In the genomic region with DNA sequence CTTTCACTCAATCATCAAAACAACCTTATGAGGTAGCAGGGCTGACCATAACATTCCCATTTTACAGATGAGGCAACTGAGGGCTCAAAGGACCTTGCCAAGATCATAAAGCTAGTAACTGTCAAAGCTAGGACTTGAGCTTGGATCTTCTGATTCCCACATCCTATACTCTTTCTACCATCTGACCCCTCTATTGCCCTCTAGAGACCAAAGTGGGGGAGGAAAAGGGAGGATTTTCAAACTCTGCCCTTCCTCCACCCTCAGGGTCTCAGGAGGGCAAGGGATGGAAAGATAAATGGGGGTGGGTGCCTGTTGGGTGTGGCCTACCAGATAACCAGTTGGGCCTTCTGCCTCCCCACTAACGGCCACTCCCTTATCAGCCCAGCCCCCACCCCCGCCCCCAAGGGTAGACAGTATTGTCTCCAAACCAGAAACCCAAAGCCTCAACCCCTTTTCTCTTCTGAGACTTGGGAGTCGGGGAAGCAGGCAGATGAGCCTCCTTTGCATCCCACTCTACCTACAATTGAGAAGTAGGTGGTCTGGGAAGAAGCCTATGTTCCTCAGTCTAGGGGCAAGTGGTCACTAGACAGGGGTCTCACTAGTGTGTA, we compare ENCODE assay signal across 1 cellular context.
A peak's percentile ranks its signal among the peaks of the same experiment; 100 is the strongest.
TF ChIP-seq lines count a peak whose summit lies in the region.

No MANE protein-coding gene starts in this region.

TF ChIP-seq in HEK293, 187 proteins besides CTCF, POLR2A, EP300 and RAD21 (continued from another document):
- TF ChIP-seq YY1 (tag by site-specific recombination; IDR thresholded peaks at IDR 0.05): no peak
- no peak for TF ChIP-seq ZNF132 (tag by site-specific recombination; IDR thresholded peaks at IDR 0.05; ENCODE audit: borderline replicate concordance)
- TF ChIP-seq ZNF175 (tag by site-specific recombination; IDR thresholded peaks at IDR 0.05): no peak
- no peak for TF ChIP-seq ZNF248 (tag by site-specific recombination; IDR thresholded peaks at IDR 0.05)
- TF ChIP-seq, protein P1, sequence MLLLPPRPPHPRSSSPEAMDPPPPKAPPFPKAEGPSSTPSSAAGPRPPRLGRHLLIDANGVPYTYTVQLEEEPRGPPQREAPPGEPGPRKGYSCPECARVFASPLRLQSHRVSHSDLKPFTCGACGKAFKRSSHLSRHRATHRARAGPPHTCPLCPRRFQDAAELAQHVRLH (tag by site-specific recombination; IDR thresholded peaks at IDR 0.05): no peak
- no peak for TF ChIP-seq ZNF16 (tag by site-specific recombination; IDR thresholded peaks at IDR 0.05; ENCODE audit: low read depth)
- no peak for TF ChIP-seq ZNF530 (tag by site-specific recombination; IDR thresholded peaks at IDR 0.05; ENCODE audit: low read depth)
- TF ChIP-seq KLF1 (tag by site-specific recombination; IDR thresholded peaks at IDR 0.05): peak; percentile 65
- no peak for TF ChIP-seq ZNF549 (tag by site-specific recombination; IDR thresholded peaks at IDR 0.05)
- 0 out of 2 replicates have a peak, but pooled peaks have one; percentile 13 for TF ChIP-seq ZNF623 (tag by site-specific recombination; IDR thresholded peaks at IDR 0.05)
- TF ChIP-seq ZEB2 (tag by site-specific recombination; IDR thresholded peaks at IDR 0.05): no peak
